Comparison of ENCODE assay signal across 11 cellular contexts in the genomic region with DNA sequence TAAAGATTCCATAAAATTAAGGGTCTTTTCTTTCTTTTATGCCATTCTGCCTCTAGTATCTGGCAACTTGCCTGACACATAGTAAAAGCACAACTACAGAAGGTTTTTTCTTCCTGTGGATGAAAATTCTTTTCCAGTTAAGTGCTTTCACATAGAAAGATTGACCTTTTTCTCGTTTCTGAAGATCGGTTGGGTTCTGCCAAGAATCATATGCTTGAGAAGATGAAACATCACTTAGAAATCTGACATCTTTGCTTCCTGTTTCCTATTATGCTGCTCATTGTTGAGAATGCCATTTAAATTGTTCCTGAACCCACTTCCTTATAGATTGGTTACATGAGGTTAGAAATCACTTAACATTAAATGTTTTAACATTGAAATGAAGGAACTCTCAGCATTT. TPM values are rescaled to one million over a fixed set of nuclear protein-coding genes. Genes with fewer than 3 reads are reported as not detected.
DNase-seq lines count a peak whose midpoint lies in the region; ATAC-seq, FAIRE-seq and TF ChIP-seq lines count a peak whose summit lies in the region.
"Had no signal": no experiment of that assay in that cellular context is flagged by ENCODE, and none has a peak within 500 bp of the region (broad histone marks: within the 10 kb centered on the region; RNA-seq: fewer than 3 reads in every experiment).

No MANE protein-coding gene starts in this region.

- no peak for FAIRE-seq in A549 (lab: Jason Lieb, UNC)

- TF ChIP-seq CTCF in A549 (IDR thresholded peaks at IDR 0.05): no peak
- no peak for TF ChIP-seq CTCF in HEK293 (tag by site-specific recombination; IDR thresholded peaks at IDR 0.05)
- no peak for TF ChIP-seq CTCF in CD4-positive, alpha-beta T cell (IDR thresholded peaks at IDR 0.05)

- H3K27me3 Mint-ChIP-seq in activated naive CD8-positive, alpha-beta T cell treated with anti-CD3 and anti-CD28 coated beads for 36 hours: peaks cover 7% of the 10 kb centered on the region
- peaks cover 3% of the 10 kb centered on the region for H3K27me3 Mint-ChIP-seq in CD4-positive, alpha-beta T cell

- H3K27ac ChIP-seq in A549 (peak overlapping the region in 1 of 2 experiments; percentile 40; a peak in 1 of 6 replicates), HEK293 (ENCODE audit: extremely low read depth, low read depth, low read length) (no peak overlapping the region)
- H3K27ac ChIP-seq in CD4-positive, alpha-beta T cell (ENCODE audit: low read depth, low read length): no peak overlapping the region

- CTCF ChIA-PET in A549 (lab: Yijun Ruan, JAX) (no interaction called here), HEK293 (lab: Yijun Ruan, JAX) (interaction anchor here (0.8 kb wide), 1 partner anchor 16 kb away, joined by 3 read pairs; no protein-coding TSS in a partner anchor)
- CTCF ChIA-PET in CD4-positive, alpha-beta T cell (lab: Charles Lee): no interaction called here

- peaks cover 34% of the 10 kb centered on the region for H3K4me1 Mint-ChIP-seq in activated naive CD8-positive, alpha-beta T cell treated with anti-CD3 and anti-CD28 coated beads for 36 hours
- H3K4me1 Mint-ChIP-seq in CD4-positive, alpha-beta T cell (ENCODE audit: low read depth): peaks cover 10% of the 10 kb centered on the region

- H3K27ac Mint-ChIP-seq in activated naive CD8-positive, alpha-beta T cell treated with anti-CD3 and anti-CD28 coated beads for 36 hours: peak overlapping the region; percentile 66
- no peak overlapping the region for H3K27ac Mint-ChIP-seq in CD4-positive, alpha-beta T cell
- H3K27ac Mint-ChIP-seq: HFFc6 had no signal

- no peak for ATAC-seq in A549
- ATAC-seq in GM18498 (IDR thresholded peaks at IDR 0.05; ENCODE audit: unreplicated experiment): no peak
- no peak for ATAC-seq in CD4-positive, alpha-beta T cell (ENCODE audit: poor library complexity)

- no peaks in the 10 kb centered on the region for H3K36me3 Mint-ChIP-seq in activated naive CD8-positive, alpha-beta T cell treated with anti-CD3 and anti-CD28 coated beads for 36 hours
- H3K36me3 Mint-ChIP-seq in CD4-positive, alpha-beta T cell (ENCODE audit: low read depth): no peaks in the 10 kb centered on the region

- no peak for TF ChIP-seq POLR2A in A549 (IDR thresholded peaks at IDR 0.05; ENCODE audit: low read length)

- H3K4me1 ChIP-seq in A549 (peaks cover 26% of the 10 kb centered on the region), HEK293 (ENCODE audit: control insufficient read depth, insufficient read depth, low read length) (peaks cover 3% of the 10 kb centered on the region; the same call in 1 of the 2 replicates)

- peak overlapping the region; percentile 80; the same call in 1 of the 3 replicates for H3K4me2 ChIP-seq in A549

- POLR2A ChIA-PET in A549 (lab: Yijun Ruan, JAX) (no interaction called here), HEK293 (lab: Yijun Ruan, JAX) (no interaction called here)
- POLR2A ChIA-PET in CD4-positive, alpha-beta T cell (lab: Charles Lee): no interaction called here

- intact Hi-C loops in cardiac septum (cut with DNase I): no loop called here
- intact Hi-C loops in CD4-positive, alpha-beta T cell (cut with DNase I, micrococcal nuclease): no loop called here

- DNase-seq in A549 (ENCODE audit: low read depth in 1 of 2, low spot score in 1 of 2) (no peak), glomerular visceral epithelial cell (ENCODE audit: extremely low spot score) (peak; percentile 85), cardiac septum (ENCODE audit: low spot score) (no peak), NCI-H1436 treated with DMSO at 0.1 percent for 48 hours (lab: John Stamatoyannopoulos, UW) (no peak)
- no peak for DNase-seq in activated naive CD8-positive, alpha-beta T cell treated with anti-CD3 and anti-CD28 coated beads for 36 hours
- DNase-seq in CD4-positive, alpha-beta T cell: no peak
- DNase-seq: HFFc6, NCI-H774 had no signal

- TF ChIP-seq RAD21 in A549 (conservative IDR thresholded peaks at IDR 0.05 in 1 of 2, IDR thresholded peaks at IDR 0.05 in 1 of 2): no peak

- H3K36me3 ChIP-seq in HEK293 (ENCODE audit: control insufficient read depth in 2 of 2, insufficient read depth in 1 of 2, low read length in 2 of 2): no peaks in the 10 kb centered on the region

- H3K4me3 ChIP-seq in A549 (no peak overlapping the region), HEK293 (ENCODE audit: low read depth, low read length) (no peak overlapping the region)

- 32% methylated on average over 2 of the region's 2 CpGs for WGBS in A549 (ENCODE audit: missing lambda C conversion rate)

- no peak overlapping the region for H3K4me3 Mint-ChIP-seq in activated naive CD8-positive, alpha-beta T cell treated with anti-CD3 and anti-CD28 coated beads for 36 hours
- H3K4me3 Mint-ChIP-seq in CD4-positive, alpha-beta T cell: no peak overlapping the region
- H3K4me3 Mint-ChIP-seq: HFFc6 had no signal

- no peak for TF ChIP-seq EP300 in A549 (IDR thresholded peaks at IDR 0.05)

- H3K9me3 Mint-ChIP-seq in activated naive CD8-positive, alpha-beta T cell treated with anti-CD3 and anti-CD28 coated beads for 36 hours: no peaks in the 10 kb centered on the region
- no peaks in the 10 kb centered on the region for H3K9me3 Mint-ChIP-seq in CD4-positive, alpha-beta T cell
- H3K9me3 Mint-ChIP-seq: HFFc6 had no signal

- no peaks in the 10 kb centered on the region for H3K27me3 ChIP-seq in CD4-positive, alpha-beta T cell (ENCODE audit: control insufficient read depth, insufficient read depth, low read length)

- H3K9me3 ChIP-seq in A549: no peaks in the 10 kb centered on the region
- no peaks in the 10 kb centered on the region for H3K9me3 ChIP-seq in HEK293 (ENCODE audit: control insufficient read depth, insufficient read depth, low read depth, low read length)
- no peaks in the 10 kb centered on the region for H3K9me3 ChIP-seq in CD4-positive, alpha-beta T cell (ENCODE audit: control insufficient read depth, low read length)

TF ChIP-seq in A549, 52 proteins besides CTCF, POLR2A, EP300 and RAD21:
- no peak for TF ChIP-seq ZFP36 (IDR thresholded peaks at IDR 0.05; ENCODE audit: borderline replicate concordance, partially characterized antibody)
- no peak for TF ChIP-seq GATA3 (IDR thresholded peaks at IDR 0.05; ENCODE audit: borderline replicate concordance)
- no peak for TF ChIP-seq NFE2L2 (conservative IDR thresholded peaks at IDR 0.05; ENCODE audit: low read length)
- TF ChIP-seq RNF2 (IDR thresholded peaks at IDR 0.05; ENCODE audit: borderline replicate concordance, low read depth): no peak
- no peak for TF ChIP-seq ZSCAN20 (CRISPR knock-in tag; IDR thresholded peaks at IDR 0.05)
- no peak for TF ChIP-seq SMC3 (IDR thresholded peaks at IDR 0.05)
- TF ChIP-seq CHD4 (IDR thresholded peaks at IDR 0.05; ENCODE audit: borderline replicate concordance): no peak
- no peak for TF ChIP-seq BHLHE40 (IDR thresholded peaks at IDR 0.05; ENCODE audit: low read depth, low read length)

TF ChIP-seq in HEK293, 187 proteins besides CTCF, POLR2A, EP300 and RAD21 (continues in another document):
- TF ChIP-seq ZNF416 (tag by site-specific recombination; IDR thresholded peaks at IDR 0.05): no peak
- TF ChIP-seq, protein P1, sequence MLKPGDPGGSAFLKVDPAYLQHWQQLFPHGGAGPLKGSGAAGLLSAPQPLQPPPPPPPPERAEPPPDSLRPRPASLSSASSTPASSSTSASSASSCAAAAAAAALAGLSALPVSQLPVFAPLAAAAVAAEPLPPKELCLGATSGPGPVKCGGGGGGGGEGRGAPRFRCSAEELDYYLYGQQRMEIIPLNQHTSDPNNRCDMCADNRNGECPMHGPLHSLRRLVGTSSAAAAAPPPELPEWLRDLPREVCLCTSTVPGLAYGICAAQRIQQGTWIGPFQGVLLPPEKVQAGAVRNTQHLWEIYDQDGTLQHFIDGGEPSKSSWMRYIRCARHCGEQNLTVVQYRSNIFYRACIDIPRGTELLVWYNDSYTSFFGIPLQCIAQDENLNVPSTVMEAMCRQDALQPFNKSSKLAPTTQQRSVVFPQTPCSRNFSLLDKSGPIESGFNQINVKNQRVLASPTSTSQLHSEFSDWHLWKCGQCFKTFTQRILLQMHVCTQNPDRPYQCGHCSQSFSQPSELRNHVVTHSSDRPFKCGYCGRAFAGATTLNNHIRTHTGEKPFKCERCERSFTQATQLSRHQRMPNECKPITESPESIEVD (tag by site-specific recombination; IDR thresholded peaks at IDR 0.05): peak; percentile 80
- TF ChIP-seq ZNF747 (tag by site-specific recombination; IDR thresholded peaks at IDR 0.05): no peak
- TF ChIP-seq FEZF1 (tag by site-specific recombination; IDR thresholded peaks at IDR 0.05): peak; percentile 74
- 0 out of 2 replicates have a peak, but pooled peaks have one; percentile 22 for TF ChIP-seq ZNF366 (tag by site-specific recombination; conservative IDR thresholded peaks at IDR 0.05)
- 0 out of 2 replicates have a peak, but pooled peaks have one; percentile 61 for TF ChIP-seq ZNF677 (tag by site-specific recombination; IDR thresholded peaks at IDR 0.05)
- TF ChIP-seq ZNF362 (tag by site-specific recombination; IDR thresholded peaks at IDR 0.05): peak; percentile 33; the same call in 1 of the 2 replicates
- TF ChIP-seq ZNF23 (tag by site-specific recombination; IDR thresholded peaks at IDR 0.05; ENCODE audit: borderline replicate concordance): no peak
- no peak for TF ChIP-seq SCRT2 (tag by site-specific recombination; IDR thresholded peaks at IDR 0.05)
- no peak for TF ChIP-seq ZNF274 (IDR thresholded peaks at IDR 0.05; ENCODE audit: low read length)
- no peak for TF ChIP-seq ZNF274 (tag by site-specific recombination; IDR thresholded peaks at IDR 0.05; ENCODE audit: borderline replicate concordance)
- no peak for TF ChIP-seq ZNF132 (tag by site-specific recombination; IDR thresholded peaks at IDR 0.05; ENCODE audit: borderline replicate concordance)
- TF ChIP-seq ZNF140 (tag by site-specific recombination; IDR thresholded peaks at IDR 0.05): no peak
- no peak for TF ChIP-seq HOXC10 (CRISPR knock-in tag; IDR thresholded peaks at IDR 0.05)

RNA-seq across cellular contexts. Expression of gene SCEL, which starts 26.3 kb away (rescaled TPM):
- polyA plus RNA-seq in A549 (2011; rRNA removed) (1.0 and 1.4 TPM in 2 replicates), A549 (2017; fragmentation: RNase III; extraction: RNeasy Plus Mini Kit Qiagen cat#74134 plus additional on column Dnase treatment) (0.06 to 0.17 TPM (median 0.17 TPM) in 3 replicates)
- polyA plus RNA-seq in A549 (2012; cell fraction: cytosol; rRNA removed): 0.06 and 0.13 TPM in 2 replicates
- 0.07 and 0.11 TPM in 2 replicates for polyA plus RNA-seq in A549 (2012; cell fraction: nucleus; rRNA removed)
- polyA minus RNA-seq in A549 (2011; rRNA and poly(A)+ RNA removed): 0.24 and 0.58 TPM in 2 replicates
- total RNA-seq in activated naive CD8-positive, alpha-beta T cell treated with anti-CD3 and anti-CD28 coated beads for 36 hours: not detected
- not detected for total RNA-seq in cardiac septum
- not detected for total RNA-seq in CD4-positive, alpha-beta T cell
- total RNA-seq: HFFc6, skeletal muscle tissue had no signal
